21 cellular contexts compared by ENCODE assay signal in the genomic region with DNA sequence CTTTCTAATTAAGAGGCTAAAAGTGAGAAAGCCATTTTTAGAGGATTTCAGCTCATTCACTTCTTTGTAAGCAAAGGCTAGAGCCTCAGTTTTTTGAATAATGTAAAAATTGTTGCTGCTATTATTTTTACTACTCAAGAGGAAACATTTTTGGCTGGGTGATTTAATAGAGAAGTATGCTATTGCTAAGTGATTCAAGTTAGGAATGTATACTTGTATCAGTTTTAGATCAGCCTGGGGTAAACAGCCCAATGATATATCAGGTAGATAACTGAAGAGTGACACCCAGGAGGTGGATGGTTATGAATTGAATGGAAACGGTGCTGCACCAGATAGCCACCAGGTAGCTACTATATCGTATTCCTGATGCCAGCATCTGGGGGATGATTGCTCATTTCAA. TPM values are rescaled to one million over a fixed set of nuclear protein-coding genes. Genes with fewer than 3 reads are reported as not detected.
DNase-seq lines count a peak whose midpoint lies in the region; ATAC-seq and TF ChIP-seq lines count a peak whose summit lies in the region.
"Had no signal": no experiment of that assay in that cellular context is flagged by ENCODE, and none has a peak within 500 bp of the region (broad histone marks: within the 10 kb centered on the region; RNA-seq: fewer than 3 reads in every experiment).

No MANE protein-coding gene starts in this region.

- no peaks in the 10 kb centered on the region for H3K9me3 ChIP-seq in adipocyte (ENCODE audit: control insufficient read depth, low read length)
- no peaks in the 10 kb centered on the region for H3K9me3 ChIP-seq in lower lobe of right lung
- H3K9me3 ChIP-seq in subcutaneous abdominal adipose tissue (ENCODE audit: control insufficient read depth in 5 of 5, low read length in 5 of 5): no peaks in the 10 kb centered on the region
- H3K9me3 ChIP-seq: BE2C, left lung, testis, vagina had no signal

- H3K27me3 ChIP-seq in adipocyte (replicated peaks; ENCODE audit: control insufficient read depth, insufficient read depth, low read length) (no peaks in the 10 kb centered on the region), lower lobe of right lung (ENCODE audit: low read depth) (no peaks in the 10 kb centered on the region), subcutaneous abdominal adipose tissue (ENCODE audit: control insufficient read depth in 5 of 5, insufficient read depth in 4 of 5, low read length in 5 of 5) (no peaks in the 10 kb centered on the region)
- H3K27me3 ChIP-seq: BE2C, left lung, testis, vagina had no signal

- intact Hi-C loops in lower lobe of right lung (cut with DNase I): loop anchor here (10.0 kb wide), 1 partner anchor 531 kb away; no protein-coding TSS in a partner anchor
- intact Hi-C loops in natural killer cell (cut with micrococcal nuclease): no loop called here

- no peak overlapping the region for H3K4me3 Mint-ChIP-seq in natural killer cell
- H3K4me3 Mint-ChIP-seq: activated CD4-positive, alpha-beta memory T cell treated with anti-CD3 and anti-CD28 coated beads, Interleukin-2, amount 10 ng/mL, durations not matched to agents 7 days and 5 days had no signal

- H3K36me3 ChIP-seq in adipocyte (ENCODE audit: control insufficient read depth, insufficient read depth, low read length, severe bottlenecking) (peaks cover 8% of the 10 kb centered on the region), lower lobe of right lung (no peaks in the 10 kb centered on the region), subcutaneous abdominal adipose tissue (ENCODE audit: control insufficient read depth in 5 of 5, insufficient read depth in 5 of 5, low read length in 5 of 5) (no peaks in the 10 kb centered on the region)
- H3K36me3 ChIP-seq: BE2C, left lung, vagina had no signal

- H3K9me3 Mint-ChIP-seq in natural killer cell: no peaks in the 10 kb centered on the region
- H3K9me3 Mint-ChIP-seq: activated CD4-positive, alpha-beta memory T cell treated with anti-CD3 and anti-CD28 coated beads, Interleukin-2, amount 10 ng/mL, durations not matched to agents 7 days and 5 days had no signal

- peak overlapping the region; percentile 14 for H3K27ac ChIP-seq in lower lobe of right lung
- H3K27ac ChIP-seq in subcutaneous abdominal adipose tissue (ENCODE audit: low read depth, low read length): peak overlapping the region; percentile 63
- H3K27ac ChIP-seq: testis, vagina had no signal

- ATAC-seq in lower lobe of right lung (no peak), natural killer cell (no peak)
- ATAC-seq: HCT116 had no signal

- H3K9ac ChIP-seq in adipocyte (ENCODE audit: low read length) (no peak overlapping the region), subcutaneous abdominal adipose tissue (ENCODE audit: low read length in 5 of 5) (peak overlapping the region in 1 of 5 donors; percentile 11)

- no peaks in the 10 kb centered on the region for H3K27me3 Mint-ChIP-seq in natural killer cell (ENCODE audit: low read depth in 2 of 2)
- H3K27me3 Mint-ChIP-seq: activated CD4-positive, alpha-beta memory T cell treated with anti-CD3 and anti-CD28 coated beads, Interleukin-2, amount 10 ng/mL, durations not matched to agents 7 days and 5 days had no signal

- peaks cover 41 to 72% of the 10 kb centered on the region in 2 donors for H3K4me1 Mint-ChIP-seq in natural killer cell

- DNase-seq in GM03348 (ENCODE audit: low spot score) (peak; percentile 17), adipocyte (ENCODE audit: low read depth) (peak; percentile 48), lower lobe of right lung (no peak), natural killer cell (no peak), NCI-H1105 (lab: John Stamatoyannopoulos, UW) (no peak)
- no peak for DNase-seq in effector CD4-positive, alpha-beta T cell
- DNase-seq: activated CD4-positive, alpha-beta memory T cell treated with anti-CD3 and anti-CD28 coated beads, Interleukin-2, amount 10 ng/mL, durations not matched to agents 7 days and 5 days; activated CD4-positive, CD25-positive, alpha-beta regulatory T cell treated with anti-CD3 and anti-CD28 coated beads, Interleukin-2, amount 50 U/mL, for 72 hours; activated CD8-positive, alpha-beta memory T cell treated with anti-CD3 and anti-CD28 coated beads, Interleukin-2, amount 50 U/mL, for 4 hours; activated naive CD4-positive, alpha-beta T cell; BE2C; NCI-H1436; NCI-H2081 treated with DMSO at 0.1 percent for 48 hours; NCI-H2227 treated with DMSO at 0.1 percent for 48 hours; small intestine; stimulated activated naive CD4-positive, alpha-beta T cell; testis had no signal

- H3K36me3 Mint-ChIP-seq in natural killer cell: no peaks in the 10 kb centered on the region

- H3K4me1 ChIP-seq in adipocyte (ENCODE audit: control insufficient read depth, insufficient read depth, low read length) (peaks cover 80% of the 10 kb centered on the region), lower lobe of right lung (peaks cover 92% of the 10 kb centered on the region), subcutaneous abdominal adipose tissue (ENCODE audit: control insufficient read depth in 5 of 5, insufficient read depth in 5 of 5, low read length in 5 of 5) (peaks cover 6 to 90% (median 85%) of the 10 kb centered on the region in 5 donors)
- H3K4me1 ChIP-seq: BE2C had no signal

- H3K27ac Mint-ChIP-seq in natural killer cell: no peak overlapping the region
- H3K27ac Mint-ChIP-seq: activated CD4-positive, alpha-beta memory T cell treated with anti-CD3 and anti-CD28 coated beads, Interleukin-2, amount 10 ng/mL, durations not matched to agents 7 days and 5 days had no signal

- TF ChIP-seq CTCF in lower lobe of right lung (IDR thresholded peaks at IDR 0.05) (no peak), natural killer cell (IDR thresholded peaks at IDR 0.05) (no peak)

- no peak overlapping the region for H3K4me3 ChIP-seq in adipocyte (ENCODE audit: low read length)
- H3K4me3 ChIP-seq in lower lobe of right lung: no peak overlapping the region
- no peak overlapping the region for H3K4me3 ChIP-seq in subcutaneous abdominal adipose tissue (ENCODE audit: low read depth in 1 of 5, low read length in 5 of 5)
- H3K4me3 ChIP-seq: left lung, testis, vagina had no signal

RNA-seq across cellular contexts. Expression of gene QKI, which starts 9.2 kb away (rescaled TPM):
- total RNA-seq in lower lobe of right lung: 247 TPM
- total RNA-seq in natural killer cell: 100 to 1,000 TPM; 148 to 174 (median 166) TPM

Comparison
In these comparisons a context has a peak if more than half of its experiments do, and no peak if none do; other contexts are left out.
1. DNase-seq: peak in GM03348 (single experiment) and adipocyte (single experiment); none in lower lobe of right lung (single experiment), natural killer cell (single experiment), effector CD4-positive, alpha-beta T cell (single experiment) and NCI-H1105 (single experiment).